ENCODE assay signal across 24 cellular contexts in the genomic region with DNA sequence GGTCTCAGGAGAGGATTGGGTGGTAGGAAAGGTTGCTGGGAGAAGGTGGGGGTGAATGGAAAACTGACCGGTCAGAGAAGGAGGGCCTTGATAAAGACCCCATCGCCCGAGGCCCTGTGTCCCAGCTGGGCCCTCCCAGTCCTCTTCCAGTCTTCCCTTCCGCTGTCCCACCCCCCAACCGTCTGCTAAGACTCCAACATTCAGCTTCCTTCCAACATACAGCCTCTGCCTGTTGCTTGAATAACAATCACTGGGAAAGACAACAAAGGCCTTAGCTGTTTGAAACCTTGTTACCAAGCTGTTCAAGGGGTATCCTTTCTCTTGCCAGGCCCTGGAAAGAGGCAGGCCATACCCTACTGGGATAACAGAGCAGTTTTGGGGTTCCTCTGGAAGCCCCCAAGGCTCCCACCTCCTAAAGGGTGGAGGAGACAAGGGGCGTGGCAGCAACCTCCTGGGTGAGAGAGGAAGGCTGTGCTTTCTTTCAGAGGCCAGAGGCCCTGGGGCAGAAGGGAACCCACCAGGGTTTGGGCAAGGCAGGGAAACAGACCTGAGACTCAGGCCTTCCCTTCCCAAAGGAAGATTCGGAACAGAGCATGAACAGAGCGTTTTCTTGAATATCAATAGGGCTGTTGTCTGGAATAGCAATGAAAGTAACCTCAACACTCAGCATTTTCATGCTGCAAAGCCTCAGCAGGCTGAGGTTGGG. TPM values are rescaled to one million over a fixed set of nuclear protein-coding genes. Genes with fewer than 3 reads are reported as not detected.
DNase-seq lines count a peak whose midpoint lies in the region; ATAC-seq and TF ChIP-seq lines count a peak whose summit lies in the region.
"Had no signal": no experiment of that assay in that cellular context is flagged by ENCODE, and none has a peak within 500 bp of the region (broad histone marks: within the 10 kb centered on the region; RNA-seq: fewer than 3 reads in every experiment).

No MANE protein-coding gene starts in this region.

- no peak for TF ChIP-seq CTCF in chondrocyte (IDR thresholded peaks at IDR 0.05)

- H3K27me3 Mint-ChIP-seq in activated naive CD4-positive, alpha-beta T cell treated with anti-CD3 and anti-CD28 coated beads for 36 hours (ENCODE audit: low read depth), result no peaks in the 10 kb centered on the region
- H3K27me3 Mint-ChIP-seq in chondrocyte (ENCODE audit: low read depth), result no peaks in the 10 kb centered on the region

- no peaks in the 10 kb centered on the region for H3K36me3 Mint-ChIP-seq in activated naive CD4-positive, alpha-beta T cell treated with anti-CD3 and anti-CD28 coated beads for 36 hours (ENCODE audit: low read depth)
- peaks cover 3% of the 10 kb centered on the region for H3K36me3 Mint-ChIP-seq in chondrocyte (ENCODE audit: low read depth)
- H3K36me3 Mint-ChIP-seq: activated CD8-positive, alpha-beta memory T cell treated with anti-CD3 and anti-CD28 coated beads, Interleukin-2, amount 10 ng/mL, durations not matched to agents 7 days and 5 days; immature natural killer cell had no signal

- peak overlapping the region; percentile 17 for H3K27ac ChIP-seq in substantia nigra (ENCODE audit: low read depth, low read length, poor library complexity, severe bottlenecking)
- H3K27ac ChIP-seq: 22Rv1, body of pancreas, coronary artery, psoas muscle had no signal

- no peak for ATAC-seq in left lobe of liver
- ATAC-seq: activated CD8-positive, alpha-beta memory T cell treated with anti-CD3 and anti-CD28 coated beads, Interleukin-2, amount 10 ng/mL, durations not matched to agents 7 days and 5 days; body of pancreas; Panc1; psoas muscle had no signal

- H3K9me3 Mint-ChIP-seq in activated naive CD4-positive, alpha-beta T cell treated with anti-CD3 and anti-CD28 coated beads for 36 hours, result no peaks in the 10 kb centered on the region
- H3K9me3 Mint-ChIP-seq in chondrocyte (ENCODE audit: low read depth), result no peaks in the 10 kb centered on the region
- H3K9me3 Mint-ChIP-seq: activated T-helper 1 cell treated with anti-CD3 and anti-CD28 coated beads, Interleukin-12 subunit alpha, Interleukin-12 subunit beta, Interleukin-2, Interleukin-4 antibody, amounts not matched to agents 30 ng/mL and 10 ng/mL and 1 ng/mL, durations not matched to agents 14 hours and 24 hours and 36 hours; immature natural killer cell; nephron; stimulated activated naive CD8-positive, alpha-beta T cell treated with anti-CD3 and anti-CD28 coated beads, Interleukin-15, Interleukin-2, amounts not matched to agents 100 ng/mL and 50 ng/mL, for 24 hours had no signal

- no peak overlapping the region for H3K4me3 Mint-ChIP-seq in activated naive CD4-positive, alpha-beta T cell treated with anti-CD3 and anti-CD28 coated beads for 36 hours
- H3K4me3 Mint-ChIP-seq in chondrocyte (ENCODE audit: unreplicated experiment), result no peak overlapping the region
- H3K4me3 Mint-ChIP-seq: activated CD8-positive, alpha-beta memory T cell treated with anti-CD3 and anti-CD28 coated beads, Interleukin-2, amount 10 ng/mL, durations not matched to agents 7 days and 5 days; activated T-helper 1 cell treated with anti-CD3 and anti-CD28 coated beads, Interleukin-12 subunit alpha, Interleukin-12 subunit beta, Interleukin-2, Interleukin-4 antibody, amounts not matched to agents 30 ng/mL and 10 ng/mL and 1 ng/mL, durations not matched to agents 14 hours and 24 hours and 36 hours; immature natural killer cell; stimulated activated naive CD8-positive, alpha-beta T cell treated with anti-CD3 and anti-CD28 coated beads, Interleukin-15, Interleukin-2, amounts not matched to agents 100 ng/mL and 50 ng/mL, for 24 hours had no signal

- no peak for DNase-seq in activated naive CD4-positive, alpha-beta T cell treated with anti-CD3 and anti-CD28 coated beads for 36 hours
- DNase-seq in activated naive CD4-positive, alpha-beta T cell treated with anti-CD3 and anti-CD28 coated beads, Interleukin-2, amount 50 U/mL, for 16 hours, result no peak
- DNase-seq in chondrocyte (ENCODE audit: low spot score), result peak; percentile 25
- peak; percentile 49 for DNase-seq in left lobe of liver (ENCODE audit: low spot score)
- DNase-seq in substantia nigra (lab: John Stamatoyannopoulos, UW), result no peak
- no peak for DNase-seq in H4 (ENCODE audit: low spot score)
- no peak for DNase-seq in NCI-H1436 (lab: John Stamatoyannopoulos, UW)
- DNase-seq in HT-29 (ENCODE audit: low spot score), result no peak
- DNase-seq: activated CD4-positive, alpha-beta T cell treated with anti-CD3 and anti-CD28 coated beads for 4 hours; activated CD8-positive, alpha-beta memory T cell treated with anti-CD3 and anti-CD28 coated beads, Interleukin-2, amount 10 ng/mL, durations not matched to agents 7 days and 5 days; body of pancreas; immature natural killer cell; IMR-90; psoas muscle; trophoblast cell had no signal

- CTCF ChIA-PET in activated naive CD4-positive, alpha-beta T cell treated with anti-CD3 and anti-CD28 coated beads for 36 hours (lab: Charles Lee), result interaction anchor here (0.5 kb wide), 1 partner anchor 18 kb away, joined by 3 read pairs; no protein-coding TSS in a partner anchor

- intact Hi-C loops in activated naive CD4-positive, alpha-beta T cell treated with anti-CD3 and anti-CD28 coated beads for 36 hours (cut with micrococcal nuclease), result no loop called here

- H3K27ac Mint-ChIP-seq in activated naive CD4-positive, alpha-beta T cell treated with anti-CD3 and anti-CD28 coated beads for 36 hours, result peak overlapping the region; percentile 28
- no peak overlapping the region for H3K27ac Mint-ChIP-seq in chondrocyte (ENCODE audit: unreplicated experiment)
- H3K27ac Mint-ChIP-seq: activated CD8-positive, alpha-beta memory T cell treated with anti-CD3 and anti-CD28 coated beads, Interleukin-2, amount 10 ng/mL, durations not matched to agents 7 days and 5 days; activated T-helper 1 cell treated with anti-CD3 and anti-CD28 coated beads, Interleukin-12 subunit alpha, Interleukin-12 subunit beta, Interleukin-2, Interleukin-4 antibody, amounts not matched to agents 30 ng/mL and 10 ng/mL and 1 ng/mL, durations not matched to agents 14 hours and 24 hours and 36 hours; nephron; stimulated activated naive CD8-positive, alpha-beta T cell treated with anti-CD3 and anti-CD28 coated beads, Interleukin-15, Interleukin-2, amounts not matched to agents 100 ng/mL and 50 ng/mL, for 24 hours had no signal

- H3K4me1 Mint-ChIP-seq in activated naive CD4-positive, alpha-beta T cell treated with anti-CD3 and anti-CD28 coated beads for 36 hours (ENCODE audit: low read depth), result no peaks in the 10 kb centered on the region
- peaks cover 11% of the 10 kb centered on the region for H3K4me1 Mint-ChIP-seq in chondrocyte (ENCODE audit: low read depth)
- H3K4me1 Mint-ChIP-seq: activated CD8-positive, alpha-beta memory T cell treated with anti-CD3 and anti-CD28 coated beads, Interleukin-2, amount 10 ng/mL, durations not matched to agents 7 days and 5 days had no signal

RNA-seq across cellular contexts. Expression of a gene that starts 4.3 kb away (rescaled TPM):
- under 1 TPM; 0.77 to 0.93 TPM for total RNA-seq in activated naive CD4-positive, alpha-beta T cell treated with anti-CD3 and anti-CD28 coated beads for 36 hours
- total RNA-seq in chondrocyte, result 10.2 to 30.2 TPM (median 10.5 TPM) in 3 replicates
- 213 TPM for total RNA-seq in left lobe of liver
- total RNA-seq in H4 (2014; rRNA removed; shearing (Covaris generic)), result 18.3 and 19.1 TPM in 2 replicates
- 0.15 TPM in 1 of 2 replicates, not detected in the other for total RNA-seq in HT-29 (2014; rRNA removed; shearing (Covaris generic))
- total RNA-seq: activated CD8-positive, alpha-beta memory T cell treated with anti-CD3 and anti-CD28 coated beads, Interleukin-2, amount 10 ng/mL, durations not matched to agents 7 days and 5 days; T-helper 1 cell treated with Interleukin-12 subunit alpha and Interleukin-12 subunit beta and Interleukin-4 antibody, amounts not matched to agents 30 ng/mL and 1 ng/mL, for 36 hours had no signal

RNA-seq across cellular contexts. Expression of a gene that starts 18.6 kb away (rescaled TPM):
- not detected for total RNA-seq in activated naive CD4-positive, alpha-beta T cell treated with anti-CD3 and anti-CD28 coated beads for 36 hours
- total RNA-seq in chondrocyte (not detected in 3 replicates), left lobe of liver (0.20 TPM)
- not detected in 2 replicates for total RNA-seq in H4 (2014; rRNA removed; shearing (Covaris generic))
- total RNA-seq in HT-29 (2014; rRNA removed; shearing (Covaris generic)), result 10.7 and 15.6 TPM in 2 replicates
- total RNA-seq: activated CD8-positive, alpha-beta memory T cell treated with anti-CD3 and anti-CD28 coated beads, Interleukin-2, amount 10 ng/mL, durations not matched to agents 7 days and 5 days; activated T-helper 1 cell treated with anti-CD3 and anti-CD28 coated beads, Interleukin-12 subunit alpha, Interleukin-12 subunit beta, Interleukin-2, Interleukin-4 antibody, amounts not matched to agents 30 ng/mL and 10 ng/mL and 1 ng/mL, durations not matched to agents 14 hours and 24 hours and 36 hours; body of pancreas; mononuclear cell; psoas muscle; T-helper 1 cell treated with Interleukin-12 subunit alpha and Interleukin-12 subunit beta and Interleukin-4 antibody, amounts not matched to agents 30 ng/mL and 1 ng/mL, for 36 hours had no signal

RNA-seq across cellular contexts. Expression of a gene that starts 48.7 kb away (rescaled TPM):
- not detected for total RNA-seq in activated naive CD4-positive, alpha-beta T cell treated with anti-CD3 and anti-CD28 coated beads for 36 hours
- total RNA-seq in chondrocyte, result 0.77 to 0.95 TPM (median 0.82 TPM) in 3 replicates
- 0.63 TPM for total RNA-seq in left lobe of liver
- not detected in 2 replicates for total RNA-seq in H4 (2014; rRNA removed; shearing (Covaris generic))
- total RNA-seq in HT-29 (2014; rRNA removed; shearing (Covaris generic)), result 0.23 and 3.1 TPM in 2 replicates
- total RNA-seq: activated CD8-positive, alpha-beta memory T cell treated with anti-CD3 and anti-CD28 coated beads, Interleukin-2, amount 10 ng/mL, durations not matched to agents 7 days and 5 days; activated T-helper 1 cell treated with anti-CD3 and anti-CD28 coated beads, Interleukin-12 subunit alpha, Interleukin-12 subunit beta, Interleukin-2, Interleukin-4 antibody, amounts not matched to agents 30 ng/mL and 10 ng/mL and 1 ng/mL, durations not matched to agents 14 hours and 24 hours and 36 hours; body of pancreas; lower leg skin; mononuclear cell; psoas muscle; T-helper 1 cell treated with Interleukin-12 subunit alpha and Interleukin-12 subunit beta and Interleukin-4 antibody, amounts not matched to agents 30 ng/mL and 1 ng/mL, for 36 hours had no signal

Comparison
In these comparisons a context has a peak if more than half of its experiments do, and no peak if none do; other contexts are left out.
1. DNase-seq: peak in chondrocyte (single experiment) and left lobe of liver (single experiment); none in activated naive CD4-positive, alpha-beta T cell treated with anti-CD3 and anti-CD28 coated beads for 36 hours (single experiment), activated naive CD4-positive, alpha-beta T cell treated with anti-CD3 and anti-CD28 coated beads, Interleukin-2, amount 50 U/mL, for 16 hours (single experiment), substantia nigra (0 of 49), H4 (single experiment), NCI-H1436 (single experiment) and HT-29 (single experiment).